Comparison of ENCODE assay signal across 20 cellular contexts in the genomic region with DNA sequence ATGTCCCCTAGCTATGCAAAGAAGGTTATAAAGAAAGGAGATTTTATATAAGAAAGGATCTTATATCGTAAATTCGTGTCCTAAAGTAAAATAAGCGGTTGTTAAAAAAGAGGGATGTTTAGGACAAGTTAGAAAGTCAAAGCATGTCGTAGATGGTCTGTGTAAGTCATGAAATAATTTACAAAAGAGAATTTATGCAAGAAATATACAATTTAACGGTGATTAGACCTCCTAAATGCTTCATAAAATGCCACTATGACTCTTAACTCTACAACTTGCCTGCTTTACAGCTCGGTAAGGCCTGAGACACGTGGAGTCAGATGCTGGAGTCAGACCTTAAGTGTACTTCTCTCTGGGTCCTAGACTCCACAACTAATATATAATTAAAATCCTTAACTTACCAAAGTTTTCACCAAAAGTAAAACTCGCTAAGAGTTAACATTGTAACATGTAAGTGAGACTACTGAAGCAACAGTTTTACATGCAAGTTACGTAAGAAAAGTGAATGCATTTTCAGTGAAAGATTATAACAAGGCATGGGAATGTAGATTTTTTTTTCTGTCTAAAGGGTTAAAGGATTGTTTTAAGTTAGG. TPM values are rescaled to one million over a fixed set of nuclear protein-coding genes. Genes with fewer than 3 reads are reported as not detected.
DNase-seq lines count a peak whose midpoint lies in the region; ATAC-seq, FAIRE-seq and TF ChIP-seq lines count a peak whose summit lies in the region.
"Had no signal": no experiment of that assay in that cellular context is flagged by ENCODE, and none has a peak within 500 bp of the region (broad histone marks: within the 10 kb centered on the region; RNA-seq: fewer than 3 reads in every experiment).

No MANE protein-coding gene starts in this region.

- no peak for TF ChIP-seq EP300 in K562 (IDR thresholded peaks at IDR 0.05; ENCODE audit: low read length)

- H3K9me3 ChIP-seq in K562 (replicated peaks; ENCODE audit: control insufficient read depth, insufficient read depth, low read depth, low read length) = no peaks in the 10 kb centered on the region

- TF ChIP-seq POLR2A in NB4 (IDR thresholded peaks at IDR 0.05; ENCODE audit: extremely low read depth, insufficient read length) (no peak), K562 (conservative IDR thresholded peaks at IDR 0.05) (no peak)

- H2AFZ ChIP-seq in K562 (ENCODE audit: low read depth, low read length) = no peak overlapping the region

- H4K20me1 ChIP-seq in K562 (replicated peaks; ENCODE audit: control insufficient read depth, insufficient read depth, low read length) = no peaks in the 10 kb centered on the region

- CTCF ChIA-PET in K562 (lab: Yijun Ruan, JAX; ENCODE audit: low intra/inter-chr PET ratio) = no interaction called here

- no peaks in the 10 kb centered on the region for H3K79me2 ChIP-seq in K562 (ENCODE audit: control insufficient read depth, insufficient read depth, low read length)

- no peak overlapping the region for H3K27ac ChIP-seq in K562 (ENCODE audit: extremely low read depth, low read depth, low read length)
- H3K27ac ChIP-seq: brain microvascular endothelial cell, gastroesophageal sphincter, neutrophil, RWPE1, tibial nerve had no signal

- TF ChIP-seq RAD21 in K562 (CRISPR knock-in tag; conservative IDR thresholded peaks at IDR 0.05 in 1 of 2, IDR thresholded peaks at IDR 0.05 in 1 of 2) = no peak

- no peaks in the 10 kb centered on the region; a peak in 1 of 5 replicates for H3K4me1 ChIP-seq in K562 (replicated peaks in 1 of 2; ENCODE audit: control insufficient read depth in 2 of 2, insufficient read depth in 2 of 2, low read length in 2 of 2)
- H3K4me1 ChIP-seq: Caco-2, gastroesophageal sphincter, tibial nerve had no signal

- H3K4me3 ChIP-seq in NB4 (ENCODE audit: low read depth, low read length) = no peak overlapping the region
- no peak overlapping the region for H3K4me3 ChIP-seq in K562
- H3K4me3 ChIP-seq: gastroesophageal sphincter, tibial nerve had no signal

- 12% methylated on average over 8 of the region's 9 CpGs for WGBS in K562 (ENCODE audit: insufficient coverage, low coverage, missing lambda C conversion rate)

- no peak for FAIRE-seq in K562 (lab: Jason Lieb, UNC)
- FAIRE-seq: H54 had no signal

- H3K36me3 ChIP-seq in K562 (ENCODE audit: control insufficient read depth, insufficient read depth, low read length) = no peaks in the 10 kb centered on the region
- H3K36me3 ChIP-seq: brain microvascular endothelial cell, gastroesophageal sphincter, neutrophil, tibial nerve had no signal

- intact Hi-C loops in K562 (cut with micrococcal nuclease) = no loop called here

- POLR2A ChIA-PET in K562 (lab: Yijun Ruan, JAX) = no interaction called here

- DNase-seq in NCI-H2227 (lab: John Stamatoyannopoulos, UW; ENCODE audit: unreplicated experiment) (peak; percentile 19), NCI-H2227 treated with DMSO at 0.1 percent for 48 hours (lab: John Stamatoyannopoulos, UW) (no peak), NB4 (ENCODE audit: low read depth) (peak; percentile 37), K562 (ENCODE audit: extremely low read depth in 1 of 4, low spot score in 3 of 4) (peak in 1 of 4 experiments; percentile 20), left kidney (ENCODE audit: low read depth, low spot score) (peak; percentile 22), NOMO-1 treated with dmso at 0.1 percent for 144 hours (lab: John Stamatoyannopoulos, UW; ENCODE audit: unreplicated experiment) (no peak), AG20443 (ENCODE audit: low spot score) (no peak), cerebellum (ENCODE audit: low spot score) (no peak)
- DNase-seq: activated naive CD4-positive, alpha-beta T cell; brain microvascular endothelial cell; effector memory CD4-positive, alpha-beta T cell; NCI-H1105 treated with DMSO at 0.1 percent for 48 hours; stimulated activated CD4-positive, alpha-beta T cell treated with anti-CD3 and anti-CD28 coated beads, Interleukin-4, amount 100 ng/mL, for 1 hour had no signal

- TF ChIP-seq CTCF in NB4 (IDR thresholded peaks at IDR 0.05; ENCODE audit: low read depth, low read length) (no peak), K562 (IDR thresholded peaks at IDR 0.05 in 2 of 3, conservative IDR thresholded peaks at IDR 0.05 in 1 of 3; ENCODE audit: insufficient read depth in 2 of 3, low read depth in 1 of 3, low read length in 3 of 3) (no peak)

- H3K9me1 ChIP-seq in K562 (ENCODE audit: control insufficient read depth, insufficient read depth, low read length) = no peaks in the 10 kb centered on the region

- in situ Hi-C loops in K562 (cut with MboI) = no loop called here

- no peak for ATAC-seq in K562
- ATAC-seq: activated CD4-positive, CD25-positive, alpha-beta regulatory T cell treated with anti-CD3 and anti-CD28 coated beads, Interleukin-2, amount 50 U/mL, for 24 hours; gastroesophageal sphincter had no signal

- no peak overlapping the region for H3K9ac ChIP-seq in K562 (ENCODE audit: insufficient read depth in 1 of 2, low read depth in 2 of 2, low read length in 2 of 2)

- BruUV-seq in K562 (replicated peaks; lab: Mats Ljungman, UMichigan) = no TSS peak

- no peak overlapping the region for H3K4me2 ChIP-seq in K562 (ENCODE audit: insufficient read depth, low read length)

- H3K27me3 ChIP-seq in K562 (ENCODE audit: control insufficient read depth in 2 of 2, insufficient read depth in 2 of 2, low read length in 2 of 2) = no peaks in the 10 kb centered on the region
- H3K27me3 ChIP-seq: brain microvascular endothelial cell, gastroesophageal sphincter, neutrophil, tibial nerve had no signal

TF ChIP-seq in K562, 482 proteins besides CTCF, POLR2A, EP300 and RAD21 (continues in another document):
- no peak for TF ChIP-seq CHCHD3 (CRISPR knock-in tag; IDR thresholded peaks at IDR 0.05)

RNA-seq across cellular contexts. Expression of gene SRPRB, which starts 13.3 kb away (rescaled TPM):
- total RNA-seq in K562 (2011; cell fraction: chromatin; rRNA removed; ENCODE audit: low replicate concordance) = 42.7 and 49.1 TPM in 2 replicates
- total RNA-seq in K562 (2011; cell fraction: nucleolus; rRNA removed) = 52.2 and 60.0 TPM in 2 replicates
- total RNA-seq in K562 (2011; cell fraction: nucleoplasm; rRNA removed) = 75.3 and 87.6 TPM in 2 replicates
- 37.7 and 41.9 TPM in 2 replicates for total RNA-seq in K562 (2014; rRNA removed)
- 59.5 and 64.5 TPM in 2 replicates for total RNA-seq in K562 (2014; rRNA removed; fragmentation: Illumina TruSeq; extraction: Trizol)
- total RNA-seq in K562 (2015; rRNA removed; fragmentation: Illumina TruSeq; extraction: Trizol) = 37.2 and 41.4 TPM in 2 replicates
- 57.3 and 60.9 TPM in 2 replicates for total RNA-seq in K562 (2021)
- 48.6 and 66.0 TPM in 2 replicates for polyA plus RNA-seq in K562 (2011; rRNA removed)
- 46.2 and 52.0 TPM in 2 replicates for polyA plus RNA-seq in K562 (2011; cell fraction: cytosol; rRNA removed)
- polyA plus RNA-seq in K562 (2011; cell fraction: nucleus; rRNA removed) = 23.6 and 28.6 TPM in 2 replicates
- 37.4 and 49.1 TPM in 2 replicates for polyA plus RNA-seq in K562 (2012)
- 43.8 and 51.1 TPM in 2 replicates for polyA plus RNA-seq in K562 (2014; fragmentation: Illumina TruSeq; extraction: Trizol)
- polyA plus RNA-seq in K562 (2014; fragmentation: Nextera tagmentation; extraction: Ambion mirVana) = 10 to 100 TPM; 29.5 to 37.5 TPM
- polyA plus RNA-seq in K562 (2014; rRNA removed) = 37.2 and 48.4 TPM in 2 replicates
- polyA minus RNA-seq in K562 (2011; rRNA and poly(A)+ RNA removed) = 84.1 and 107 TPM in 2 replicates
- 36.2 and 65.5 TPM in 2 replicates for polyA minus RNA-seq in K562 (2011; cell fraction: cytosol; rRNA and poly(A)+ RNA removed)
- polyA minus RNA-seq in K562 (2011; cell fraction: nucleus; rRNA and poly(A)+ RNA removed) = 12.9 and 23.4 TPM in 2 replicates
- total RNA-seq in cerebellum = 21.1 TPM

RNA-seq across cellular contexts. Expression of gene TF, which starts 46.1 kb away (rescaled TPM):
- 2.2 and 2.7 TPM in 2 replicates for total RNA-seq in K562 (2011; cell fraction: chromatin; rRNA removed; ENCODE audit: low replicate concordance)
- total RNA-seq in K562 (2011; cell fraction: nucleolus; rRNA removed) = 0.50 and 2.4 TPM in 2 replicates
- total RNA-seq in K562 (2011; cell fraction: nucleoplasm; rRNA removed) = 1.2 and 1.3 TPM in 2 replicates
- total RNA-seq in K562 (2014; rRNA removed) (0.09 and 2.6 TPM in 2 replicates), K562 (2014; rRNA removed; fragmentation: Illumina TruSeq; extraction: Trizol) (2.0 and 2.8 TPM in 2 replicates), K562 (2015; rRNA removed; fragmentation: Illumina TruSeq; extraction: Trizol) (0.51 TPM in 1 of 2 replicates, not detected in the other), K562 (2021) (9.2 and 11.1 TPM in 2 replicates), cerebellum (10.2 TPM)
- polyA plus RNA-seq in K562 (2011; rRNA removed) (1.1 and 1.5 TPM in 2 replicates), K562 (2014; fragmentation: Illumina TruSeq; extraction: Trizol) (2.6 and 3.1 TPM in 2 replicates), K562 (2014; fragmentation: Nextera tagmentation; extraction: Ambion mirVana) (1 to 10 TPM; 3.1 to 6.7 TPM), K562 (2014; rRNA removed) (3.5 and 3.9 TPM in 2 replicates)
- 0.78 and 0.81 TPM in 2 replicates for polyA plus RNA-seq in K562 (2011; cell fraction: cytosol; rRNA removed)
- polyA plus RNA-seq in K562 (2011; cell fraction: nucleus; rRNA removed) = 1.7 and 3.8 TPM in 2 replicates
- 0.42 and 12.7 TPM in 2 replicates for polyA plus RNA-seq in K562 (2012)
- polyA minus RNA-seq in K562 (2011; rRNA and poly(A)+ RNA removed) = 1.1 and 1.9 TPM in 2 replicates
- polyA minus RNA-seq in K562 (2011; cell fraction: cytosol; rRNA and poly(A)+ RNA removed) = 0.67 and 22.6 TPM in 2 replicates
- 0.89 and 1.6 TPM in 2 replicates for polyA minus RNA-seq in K562 (2011; cell fraction: nucleus; rRNA and poly(A)+ RNA removed)

Comparison
In these comparisons a context has a peak if more than half of its experiments do, and no peak if none do; other contexts are left out.
1. DNase-seq: peak in NCI-H2227 (single experiment), NB4 (single experiment) and left kidney (single experiment); none in NCI-H2227 treated with DMSO at 0.1 percent for 48 hours (single experiment), NOMO-1 treated with dmso at 0.1 percent for 144 hours (single experiment), AG20443 (single experiment) and cerebellum (single experiment).